Comparison of ENCODE assay signal across 11 cellular contexts in the genomic region with DNA sequence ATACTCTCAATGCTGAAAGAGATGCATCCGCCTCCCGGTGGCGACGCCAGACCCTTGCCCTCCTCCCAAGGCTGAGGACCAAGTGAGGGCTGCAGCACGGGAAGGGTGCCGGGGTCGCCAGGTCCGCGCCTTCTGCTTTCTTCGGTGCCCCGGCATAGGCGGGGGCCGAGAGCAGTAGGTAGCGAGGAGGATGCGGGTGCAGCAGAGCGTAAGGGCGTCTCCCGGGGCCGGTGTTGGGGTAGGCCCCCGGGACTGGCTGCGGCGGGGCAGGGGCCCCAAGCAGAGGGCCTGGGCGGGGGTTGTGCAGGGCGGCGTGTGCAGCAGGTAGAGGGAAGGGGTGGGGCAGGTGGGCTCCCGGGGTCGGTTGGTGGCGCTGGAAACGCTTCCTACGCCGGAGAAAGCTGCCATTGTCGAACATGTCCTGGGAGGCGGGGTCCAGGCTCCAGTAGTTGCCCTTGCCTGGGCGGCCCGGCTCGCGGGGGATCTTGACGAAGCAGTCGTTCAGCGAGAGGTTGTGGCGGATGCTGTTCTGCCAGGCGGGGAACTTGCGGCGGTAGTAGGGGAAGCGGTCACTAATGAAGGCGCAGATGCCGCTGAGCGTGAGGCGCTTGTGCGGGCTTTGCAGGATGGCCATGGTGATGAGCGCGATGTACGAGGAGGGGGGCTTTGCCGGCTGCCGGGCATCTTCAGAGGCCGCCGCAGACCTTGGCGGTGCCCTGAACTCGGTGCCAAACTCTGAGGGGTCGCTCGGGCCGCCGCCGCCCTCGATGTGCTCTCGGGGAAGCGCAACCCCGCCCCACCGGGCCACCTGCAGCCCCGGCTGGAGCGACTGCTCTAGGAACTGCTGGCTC. TPM values are rescaled to one million over a fixed set of nuclear protein-coding genes. Genes with fewer than 3 reads are reported as not detected.
DNase-seq lines count a peak whose midpoint lies in the region; ATAC-seq and TF ChIP-seq lines count a peak whose summit lies in the region.
"Not testable (repeated sequence)": the region's sequence is repeated elsewhere in the genome, so short reads cannot be mapped to it uniquely, and the experiment has no call there.
"Had no signal": no experiment of that assay in that cellular context is flagged by ENCODE, and none has a peak within 500 bp of the region (broad histone marks: within the 10 kb centered on the region; RNA-seq: fewer than 3 reads in every experiment).

No MANE protein-coding gene starts in this region.

- H3K4me1 Mint-ChIP-seq in activated T-cell treated with anti-CD3 and anti-CD28 coated beads, Interleukin-2, amount 50 U/mL, for 4 hours (ENCODE audit: low read depth) = peaks cover 20% of the 10 kb centered on the region
- H3K4me1 Mint-ChIP-seq in brain = peaks cover 21% of the 10 kb centered on the region
- peaks cover 7 to 38% (median 19%) of the 10 kb centered on the region in 7 donors for H3K4me1 Mint-ChIP-seq in naive thymus-derived CD4-positive, alpha-beta T cell

- H3K36me3 Mint-ChIP-seq in activated T-cell treated with anti-CD3 and anti-CD28 coated beads, Interleukin-2, amount 50 U/mL, for 4 hours (ENCODE audit: insufficient read depth) = peaks cover 10% of the 10 kb centered on the region
- not testable (repeated sequence) for H3K36me3 Mint-ChIP-seq in brain
- peaks cover 0 to 13% (median 9%) of the 10 kb centered on the region in 5 donors for H3K36me3 Mint-ChIP-seq in naive thymus-derived CD4-positive, alpha-beta T cell

- H3K27ac ChIP-seq in HUES48 (ENCODE audit: low read depth, low read length); hepatocyte; naive thymus-derived CD4-positive, alpha-beta T cell (ENCODE audit: low read depth, low read length): not testable (repeated sequence)

- intact Hi-C loops in naive thymus-derived CD4-positive, alpha-beta T cell (cut with micrococcal nuclease) = not testable (repeated sequence)

- peaks cover 33% of the 10 kb centered on the region for H3K27me3 Mint-ChIP-seq in activated T-cell treated with anti-CD3 and anti-CD28 coated beads, Interleukin-2, amount 50 U/mL, for 4 hours (ENCODE audit: low read depth)
- H3K27me3 Mint-ChIP-seq in brain = peaks cover 69% of the 10 kb centered on the region
- H3K27me3 Mint-ChIP-seq in naive thymus-derived CD4-positive, alpha-beta T cell = peaks cover 22 to 45% (median 38%) of the 10 kb centered on the region in 5 donors

- H4K20me1 ChIP-seq in hepatocyte (ENCODE audit: insufficient read depth, poor library complexity, severe bottlenecking) = not testable (repeated sequence)

- H3K36me3 ChIP-seq in HUES48 (ENCODE audit: control insufficient read depth, insufficient read depth, low read length); hepatocyte (replicated peaks; ENCODE audit: insufficient read depth, low read depth); naive thymus-derived CD4-positive, alpha-beta T cell (ENCODE audit: control insufficient read depth in 2 of 3, insufficient read depth in 3 of 3, low read length in 3 of 3): not testable (repeated sequence)

- not testable (repeated sequence) for TF ChIP-seq CTCF in brain (conservative IDR thresholded peaks at IDR 0.05); hepatocyte (IDR thresholded peaks at IDR 0.05; ENCODE audit: poor library complexity)

- not testable (repeated sequence) for H3K9me2 ChIP-seq in hepatocyte (replicated peaks; ENCODE audit: insufficient read depth)

- POLR2A ChIA-PET in naive thymus-derived CD4-positive, alpha-beta T cell (lab: Charles Lee) = not testable (repeated sequence)

- 3% methylated on average over 34 of the region's 71 CpGs for WGBS in hepatocyte (ENCODE audit: low lambda C conversion rate, missing lambda C conversion rate)

- DNase-seq in activated CD4-positive, alpha-beta T cell treated with anti-CD3 and anti-CD28 coated beads for 48 hours = peak; percentile 46
- not testable (repeated sequence) for DNase-seq in activated T-cell treated with anti-CD3 and anti-CD28 coated beads, Interleukin-2, amount 50 U/mL, for 4 hours; hepatocyte (ENCODE audit: low spot score)
- peak in 3 of 9 donors; percentile 15 to 32 (median 21) for DNase-seq in naive thymus-derived CD4-positive, alpha-beta T cell
- peak; percentile 36 for DNase-seq in retina

- H3K79me2 ChIP-seq in hepatocyte = not testable (repeated sequence)

- H3K4me3 Mint-ChIP-seq in activated T-cell treated with anti-CD3 and anti-CD28 coated beads, Interleukin-2, amount 50 U/mL, for 4 hours = peak overlapping the region; percentile 65
- H3K4me3 Mint-ChIP-seq in brain = peak overlapping the region in 4 of 5 experiments; percentile 50 to 81 (median 74)
- H3K4me3 Mint-ChIP-seq in naive thymus-derived CD4-positive, alpha-beta T cell = peak overlapping the region in 9 of 10 donors; percentile 38 to 82 (median 65)

- CTCF ChIA-PET in naive thymus-derived CD4-positive, alpha-beta T cell (lab: Charles Lee) = not testable (repeated sequence)

- not testable (repeated sequence) for H3K9me3 Mint-ChIP-seq in activated T-cell treated with anti-CD3 and anti-CD28 coated beads, Interleukin-2, amount 50 U/mL, for 4 hours; brain; naive thymus-derived CD4-positive, alpha-beta T cell

- H3K9ac ChIP-seq in HUES48 (ENCODE audit: low read depth, low read length) = not testable (repeated sequence)

- H3K27ac Mint-ChIP-seq in brain; naive thymus-derived CD4-positive, alpha-beta T cell: not testable (repeated sequence)

- not testable (repeated sequence) for H3K9me3 ChIP-seq in HUES48 (ENCODE audit: control insufficient read depth, insufficient read depth, low read length); hepatocyte (ENCODE audit: low read depth); naive thymus-derived CD4-positive, alpha-beta T cell (ENCODE audit: control insufficient read depth in 2 of 3, low read length in 3 of 3)

- H2AFZ ChIP-seq in hepatocyte = not testable (repeated sequence)

- not testable (repeated sequence) for H3K4me1 ChIP-seq in HUES48 (ENCODE audit: control insufficient read depth, insufficient read depth, low read length); naive thymus-derived CD4-positive, alpha-beta T cell (ENCODE audit: control insufficient read depth in 2 of 2, insufficient read depth in 2 of 2, low read length in 2 of 2)
- H3K4me1 ChIP-seq in hepatocyte (ENCODE audit: insufficient read depth) = peaks cover 16% of the 10 kb centered on the region

- H3K27me3 ChIP-seq in HUES48 (ENCODE audit: control insufficient read depth, insufficient read depth, low read length) (peaks cover 57% of the 10 kb centered on the region), hepatocyte (peaks cover 48% of the 10 kb centered on the region)
- peaks cover 0 to 10% of the 10 kb centered on the region in 2 donors for H3K27me3 ChIP-seq in naive thymus-derived CD4-positive, alpha-beta T cell (ENCODE audit: control insufficient read depth in 2 of 2, insufficient read depth in 2 of 2, low read length in 2 of 2)

- H3K4me2 ChIP-seq in hepatocyte = peak overlapping the region; percentile 73

- not testable (repeated sequence) for ATAC-seq in activated T-cell treated with anti-CD3 and anti-CD28 coated beads, Interleukin-2, amount 50 U/mL, for 4 hours; naive thymus-derived CD4-positive, alpha-beta T cell

- peak overlapping the region; percentile 41; the same call in 1 of the 2 replicates for H3K4me3 ChIP-seq in HUES48 (ENCODE audit: low read depth, low read length)
- not testable (repeated sequence) for H3K4me3 ChIP-seq in hepatocyte; naive thymus-derived CD4-positive, alpha-beta T cell (ENCODE audit: low read length)

RNA-seq across cellular contexts. Expression of gene FOXD4, which starts 0.8 kb away (rescaled TPM):
- under 1 TPM in 2 of 3 donors, not detected in 1; 0.10 to 0.16 TPM for total RNA-seq in activated T-cell treated with anti-CD3 and anti-CD28 coated beads, Interleukin-2, amount 50 U/mL, for 4 hours
- polyA plus RNA-seq in brain (ENCODE audit: insufficient read depth, low read depth, low replicate concordance) (not detected), hepatocyte (0.11 and 0.24 TPM in 2 replicates)
- 0.28 and 0.30 TPM in 2 replicates for total RNA-seq in hepatocyte
- total RNA-seq in naive thymus-derived CD4-positive, alpha-beta T cell = under 1 TPM in 3 of 5 experiments, not detected in 2; 0.22 to 0.38 (median 0.27) TPM
- under 1 TPM; 0.09 to 0.12 TPM for polyA plus RNA-seq in naive thymus-derived CD4-positive, alpha-beta T cell
- total RNA-seq: glomerular endothelial cell, Right ventricle myocardium inferior, urinary bladder had no signal
- polyA plus RNA-seq: AG04450 had no signal
